ENCODE assay signal across 11 cellular contexts in the genomic region with DNA sequence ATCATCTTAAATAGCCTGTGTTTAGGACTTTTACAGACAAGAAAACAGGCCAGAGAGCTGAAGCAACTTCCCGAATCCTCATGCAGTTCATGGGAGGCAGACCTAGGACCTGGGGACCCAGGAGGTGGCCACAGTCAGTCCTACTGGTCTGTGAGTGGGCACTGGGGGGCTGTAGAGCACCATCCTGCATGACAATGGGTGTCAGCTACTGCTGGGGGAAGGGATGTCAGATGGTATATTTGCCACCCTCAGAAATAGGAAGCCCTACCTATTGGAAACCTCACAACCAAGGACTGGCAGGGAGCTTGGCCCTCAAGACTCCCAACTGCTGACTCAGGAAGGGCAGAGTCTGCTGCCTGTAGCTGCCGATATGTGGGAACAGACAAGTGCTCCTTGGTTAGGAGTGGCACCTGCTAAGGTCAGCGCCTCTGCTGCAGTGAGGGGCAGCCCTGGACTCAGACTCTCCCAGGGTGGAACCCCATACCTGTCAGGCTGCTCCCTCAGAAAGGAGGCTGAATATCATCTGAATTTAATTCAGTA. TPM values are rescaled to one million over a fixed set of nuclear protein-coding genes. Genes with fewer than 3 reads are reported as not detected.
DNase-seq lines count a peak whose midpoint lies in the region; ATAC-seq lines count a peak whose summit lies in the region.
"Had no signal": no experiment of that assay in that cellular context is flagged by ENCODE, and none has a peak within 500 bp of the region (broad histone marks: within the 10 kb centered on the region; RNA-seq: fewer than 3 reads in every experiment).

No MANE protein-coding gene starts in this region.

- no peak overlapping the region for H2AFZ ChIP-seq in Karpas-422 (ENCODE audit: low read length)

- H3K79me2 ChIP-seq in Karpas-422 (ENCODE audit: low read length) = peaks cover 40% of the 10 kb centered on the region

- H3K4me1 Mint-ChIP-seq in activated naive CD8-positive, alpha-beta T cell treated with anti-CD3 and anti-CD28 coated beads, Interleukin-2, amount 50 U/mL, for 24 hours = peaks cover 94% of the 10 kb centered on the region

- H3K9ac ChIP-seq in BLaER1 treated with 17β-estradiol and CSF1 and Interleukin-3, amounts not matched to agents 10 nM and 100 nM = peak overlapping the region in 3 of 11 experiments; percentile 6 to 39 (median 37); a peak in 4 of 22 replicates
- no peak overlapping the region for H3K9ac ChIP-seq in Karpas-422 (ENCODE audit: low read length)
- H3K9ac ChIP-seq: BLaER1 had no signal

- H3K4me3 ChIP-seq in BLaER1 treated with 17β-estradiol and CSF1 and Interleukin-3, amounts not matched to agents 10 nM and 100 nM = no peak overlapping the region
- H3K4me3 ChIP-seq in Karpas-422 (ENCODE audit: low read length) = no peak overlapping the region
- no peak overlapping the region for H3K4me3 ChIP-seq in muscle layer of duodenum (ENCODE audit: low read depth in 1 of 2, low read length in 2 of 2)
- H3K4me3 ChIP-seq: BLaER1 had no signal

- no peak overlapping the region for H3K4me3 Mint-ChIP-seq in activated naive CD8-positive, alpha-beta T cell treated with anti-CD3 and anti-CD28 coated beads, Interleukin-2, amount 50 U/mL, for 24 hours
- H3K4me3 Mint-ChIP-seq: stimulated activated naive CD8-positive, alpha-beta T cell treated with anti-CD3 and anti-CD28 coated beads, Interleukin-15, amount 100 ng/mL, for 72 hours had no signal

- no peaks in the 10 kb centered on the region for H3K9me3 Mint-ChIP-seq in activated naive CD8-positive, alpha-beta T cell treated with anti-CD3 and anti-CD28 coated beads, Interleukin-2, amount 50 U/mL, for 24 hours
- H3K9me3 Mint-ChIP-seq: stimulated activated naive CD8-positive, alpha-beta T cell treated with anti-CD3 and anti-CD28 coated beads, Interleukin-15, amount 100 ng/mL, for 72 hours had no signal

- H3K36me3 Mint-ChIP-seq in activated naive CD8-positive, alpha-beta T cell treated with anti-CD3 and anti-CD28 coated beads, Interleukin-2, amount 50 U/mL, for 24 hours (ENCODE audit: low read depth) = peaks cover 22% of the 10 kb centered on the region

- peak overlapping the region in 10 of 11 experiments; percentile 10 to 97 (median 86); a peak in 16 of 22 replicates for H3K27ac ChIP-seq in BLaER1 treated with 17β-estradiol and CSF1 and Interleukin-3, amounts not matched to agents 10 nM and 100 nM
- 0 out of 2 replicates have a peak overlapping the region, but pooled peaks have one; percentile 8 for H3K27ac ChIP-seq in Karpas-422 (ENCODE audit: low read length)
- peak overlapping the region; percentile 74 for H3K27ac ChIP-seq in muscle layer of duodenum (ENCODE audit: low read length)
- H3K27ac ChIP-seq: BLaER1 had no signal

- DNase-seq in Karpas-422 (no peak), NCI-H2081 (lab: John Stamatoyannopoulos, UW) (no peak), NCI-H510A treated with DMSO at 0.1 percent for 48 hours (lab: John Stamatoyannopoulos, UW) (no peak)
- DNase-seq in activated naive CD8-positive, alpha-beta T cell treated with anti-CD3 and anti-CD28 coated beads, Interleukin-2, amount 50 U/mL, for 24 hours = no peak
- DNase-seq: foreskin melanocyte; stimulated activated naive CD8-positive, alpha-beta T cell treated with anti-CD3 and anti-CD28 coated beads, Interleukin-15, amount 100 ng/mL, for 72 hours had no signal

- H4K20me1 ChIP-seq in BLaER1 treated with 17β-estradiol and CSF1 and Interleukin-3, amounts not matched to agents 10 nM and 100 nM = peaks cover 0 to 9% (median 0%) of the 10 kb centered on the region in 11 experiments; a peak in 1 of 22 replicates
- no peaks in the 10 kb centered on the region for H4K20me1 ChIP-seq in Karpas-422 (ENCODE audit: insufficient read depth, low read depth, low read length)
- H4K20me1 ChIP-seq: BLaER1 had no signal

- no peak for ATAC-seq in activated naive CD8-positive, alpha-beta T cell treated with anti-CD3 and anti-CD28 coated beads, Interleukin-2, amount 50 U/mL, for 24 hours
- ATAC-seq in GM18517 (IDR thresholded peaks at IDR 0.05; ENCODE audit: unreplicated experiment) (no peak), GM19324 (IDR thresholded peaks at IDR 0.05; ENCODE audit: low FRiP score, unreplicated experiment) (no peak)
- ATAC-seq: stimulated activated naive CD8-positive, alpha-beta T cell treated with anti-CD3 and anti-CD28 coated beads, Interleukin-15, amount 100 ng/mL, for 72 hours had no signal

- H3K4me2 ChIP-seq in BLaER1 treated with 17β-estradiol and CSF1 and Interleukin-3, amounts not matched to agents 10 nM and 100 nM = peak overlapping the region in 6 of 11 experiments; percentile 28 to 97 (median 94); a peak in 10 of 22 replicates
- H3K4me2 ChIP-seq in Karpas-422 (ENCODE audit: low read depth, low read length, poor library complexity, severe bottlenecking) = no peak overlapping the region
- H3K4me2 ChIP-seq: BLaER1 had no signal

- no peaks in the 10 kb centered on the region for H3K9me3 ChIP-seq in BLaER1 treated with 17β-estradiol and CSF1 and Interleukin-3, amounts not matched to agents 10 nM and 100 nM (replicated peaks in 1 of 11)
- H3K9me3 ChIP-seq in Karpas-422 (ENCODE audit: low read length) (no peaks in the 10 kb centered on the region), muscle layer of duodenum (ENCODE audit: control insufficient read depth in 1 of 2, low read length in 2 of 2) (no peaks in the 10 kb centered on the region)
- H3K9me3 ChIP-seq: BLaER1 had no signal

- peaks cover 38 to 100% (median 91%) of the 10 kb centered on the region in 10 experiments for H3K4me1 ChIP-seq in BLaER1 treated with 17β-estradiol and CSF1 and Interleukin-3, amounts not matched to agents 10 nM and 100 nM
- H3K4me1 ChIP-seq in Karpas-422 (ENCODE audit: low read length) (peaks cover 28% of the 10 kb centered on the region), muscle layer of duodenum (ENCODE audit: control insufficient read depth in 1 of 2, insufficient read depth in 2 of 2, low read length in 2 of 2) (peaks cover 57 to 65% of the 10 kb centered on the region in 2 donors)

- peak overlapping the region; percentile 66 for H3K27ac Mint-ChIP-seq in activated naive CD8-positive, alpha-beta T cell treated with anti-CD3 and anti-CD28 coated beads, Interleukin-2, amount 50 U/mL, for 24 hours
- H3K27ac Mint-ChIP-seq: stimulated activated naive CD8-positive, alpha-beta T cell treated with anti-CD3 and anti-CD28 coated beads, Interleukin-15, amount 100 ng/mL, for 72 hours had no signal

- peaks cover 0 to 54% (median 18%) of the 10 kb centered on the region in 11 experiments; a peak in 14 of 22 replicates for H3K36me3 ChIP-seq in BLaER1 treated with 17β-estradiol and CSF1 and Interleukin-3, amounts not matched to agents 10 nM and 100 nM
- H3K36me3 ChIP-seq in Karpas-422 (ENCODE audit: insufficient read depth, low read length) (peaks cover 3% of the 10 kb centered on the region; the same call in 1 of the 2 replicates), muscle layer of duodenum (ENCODE audit: control insufficient read depth in 1 of 2, insufficient read depth in 2 of 2, low read length in 2 of 2) (peaks cover 3 to 13% of the 10 kb centered on the region in 2 donors)

- H3K27me3 ChIP-seq in BLaER1 treated with 17β-estradiol and CSF1 and Interleukin-3, amounts not matched to agents 10 nM and 100 nM = no peaks in the 10 kb centered on the region
- H3K27me3 ChIP-seq in Karpas-422 (ENCODE audit: low read length) = no peaks in the 10 kb centered on the region
- no peaks in the 10 kb centered on the region for H3K27me3 ChIP-seq in muscle layer of duodenum (ENCODE audit: low read depth, low read length)
- H3K27me3 ChIP-seq: BLaER1 had no signal

- no peaks in the 10 kb centered on the region for H3K9me2 ChIP-seq in Karpas-422 (replicated peaks; ENCODE audit: insufficient read depth, low read length)

- no peaks in the 10 kb centered on the region for H3K27me3 Mint-ChIP-seq in activated naive CD8-positive, alpha-beta T cell treated with anti-CD3 and anti-CD28 coated beads, Interleukin-2, amount 50 U/mL, for 24 hours
- H3K27me3 Mint-ChIP-seq: stimulated activated naive CD8-positive, alpha-beta T cell treated with anti-CD3 and anti-CD28 coated beads, Interleukin-15, amount 100 ng/mL, for 72 hours had no signal

RNA-seq across cellular contexts. Expression of a gene that starts 29.7 kb away (rescaled TPM):
- total RNA-seq in Karpas-422 (2014; rRNA removed; shearing (Covaris generic); ENCODE audit: low replicate concordance) = 24.9 and 34.9 TPM in 2 replicates

RNA-seq across cellular contexts. Expression of a gene that starts 54.1 kb away (rescaled TPM):
- 62.0 and 66.2 TPM in 2 replicates for total RNA-seq in Karpas-422 (2014; rRNA removed; shearing (Covaris generic); ENCODE audit: low replicate concordance)

Comparison
In these comparisons a context has a peak if more than half of its experiments do, and no peak if none do; other contexts are left out.
1. H3K27ac ChIP-seq: peak in every context shown above with its lines; median percentile 86 in BLaER1 treated with 17β-estradiol and CSF1 and Interleukin-3, amounts not matched to agents 10 nM and 100 nM; 74 in muscle layer of duodenum; 8 in Karpas-422.